In the genomic region with DNA sequence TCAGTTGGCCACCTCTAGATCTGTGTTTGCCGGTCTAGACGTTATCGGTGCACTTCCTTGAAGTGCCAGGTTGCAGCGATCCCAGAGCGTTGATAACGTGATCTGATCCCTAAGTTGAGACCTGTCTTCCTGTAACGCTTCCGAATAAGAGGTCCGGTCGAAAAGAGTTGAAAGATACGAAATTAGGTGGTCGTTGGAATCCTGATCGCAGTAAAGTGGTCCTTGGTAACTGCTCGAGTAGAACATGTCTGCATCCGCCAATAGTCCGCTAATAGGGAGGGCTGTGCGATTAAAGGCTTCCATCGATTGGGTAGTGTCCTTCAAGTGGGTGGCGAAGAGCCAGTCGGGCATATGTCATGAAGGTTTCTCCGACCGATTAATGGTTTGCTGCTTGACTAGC, we compare ENCODE assay signal across 12 cellular contexts. TPM values are rescaled to one million over a fixed set of nuclear protein-coding genes. Genes with fewer than 3 reads are reported as not detected.
DNase-seq lines count a peak whose midpoint lies in the region; ATAC-seq and TF ChIP-seq lines count a peak whose summit lies in the region.
"Had no signal": no experiment of that assay in that cellular context is flagged by ENCODE, and none has a peak within 500 bp of the region (broad histone marks: within the 10 kb centered on the region; RNA-seq: fewer than 3 reads in every experiment).

No MANE protein-coding gene starts in this region.

- peak in 1 of 3 donors; percentile 16 for DNase-seq in CD4-positive, CD25-positive, alpha-beta regulatory T cell
- DNase-seq in breast epithelium (ENCODE audit: low spot score in 2 of 2) (no peak), Peyer's patch (no peak), KG1 (lab: John Stamatoyannopoulos, UW) (no peak), NCI-H1694 (lab: John Stamatoyannopoulos, UW) (no peak)
- no peak for DNase-seq in natural killer cell treated with Interleukin-12 subunit alpha and Interleukin-12 subunit beta and Interleukin-15 and Interleukin-18, amount 100 ng/mL, for 72 hours (ENCODE audit: low spot score)
- DNase-seq: cortex of kidney; NCI-H345; stimulated activated CD4-positive, alpha-beta T cell treated with anti-CD3 and anti-CD28 coated beads, Interleukin-4, amount 100 ng/mL, for 1 hour had no signal

- H3K9me3 ChIP-seq in CD4-positive, CD25-positive, alpha-beta regulatory T cell (ENCODE audit: control insufficient read depth in 2 of 2, low read length in 2 of 2), result no peaks in the 10 kb centered on the region
- H3K9me3 ChIP-seq in breast epithelium (no peaks in the 10 kb centered on the region), Peyer's patch (no peaks in the 10 kb centered on the region)
- H3K9me3 ChIP-seq: thyroid gland had no signal

- TF ChIP-seq POLR2A in breast epithelium (IDR thresholded peaks at IDR 0.05) (no peak), Peyer's patch (IDR thresholded peaks at IDR 0.05) (no peak)

- no peak overlapping the region for H3K27ac ChIP-seq in CD4-positive, CD25-positive, alpha-beta regulatory T cell (ENCODE audit: insufficient read depth, low read length, poor library complexity, severe bottlenecking)
- H3K27ac ChIP-seq in breast epithelium, result peak overlapping the region in 1 of 2 donors; percentile 27
- no peak overlapping the region for H3K27ac ChIP-seq in Peyer's patch
- H3K27ac ChIP-seq: thyroid gland had no signal

- TF ChIP-seq CTCF in breast epithelium (IDR thresholded peaks at IDR 0.05) (no peak), Peyer's patch (IDR thresholded peaks at IDR 0.05) (no peak)

- peaks cover 13% of the 10 kb centered on the region for H3K27me3 Mint-ChIP-seq in CD4-positive, CD25-positive, alpha-beta regulatory T cell
- H3K27me3 Mint-ChIP-seq in IgD-negative memory B cell, result no peaks in the 10 kb centered on the region
- no peaks in the 10 kb centered on the region for H3K27me3 Mint-ChIP-seq in natural killer cell treated with Interleukin-12 subunit alpha and Interleukin-12 subunit beta and Interleukin-15 and Interleukin-18, amount 100 ng/mL, for 72 hours

- H3K36me3 ChIP-seq in CD4-positive, CD25-positive, alpha-beta regulatory T cell (ENCODE audit: control insufficient read depth, insufficient read depth, low read length), result peaks cover 63% of the 10 kb centered on the region
- H3K36me3 ChIP-seq in breast epithelium (peaks cover 7% of the 10 kb centered on the region), Peyer's patch (peaks cover 0 to 65% (median 3%) of the 10 kb centered on the region in 3 donors)

- H3K4me1 Mint-ChIP-seq in CD4-positive, CD25-positive, alpha-beta regulatory T cell, result peaks cover 41 to 85% (median 63%) of the 10 kb centered on the region in 4 donors
- peaks cover 25 to 43% (median 37%) of the 10 kb centered on the region in 3 donors for H3K4me1 Mint-ChIP-seq in IgD-negative memory B cell
- peaks cover 54 to 58% of the 10 kb centered on the region in 2 donors for H3K4me1 Mint-ChIP-seq in natural killer cell treated with Interleukin-12 subunit alpha and Interleukin-12 subunit beta and Interleukin-15 and Interleukin-18, amount 100 ng/mL, for 72 hours (ENCODE audit: low read depth in 2 of 2)

- peaks cover 0 to 6% (median 0%) of the 10 kb centered on the region in 7 donors for H3K9me3 Mint-ChIP-seq in CD4-positive, CD25-positive, alpha-beta regulatory T cell
- peaks cover 0 to 3% (median 0%) of the 10 kb centered on the region in 3 donors for H3K9me3 Mint-ChIP-seq in IgD-negative memory B cell
- H3K9me3 Mint-ChIP-seq in natural killer cell treated with Interleukin-12 subunit alpha and Interleukin-12 subunit beta and Interleukin-15 and Interleukin-18, amount 100 ng/mL, for 72 hours, result no peaks in the 10 kb centered on the region

- peaks cover 60% of the 10 kb centered on the region for H3K36me3 Mint-ChIP-seq in CD4-positive, CD25-positive, alpha-beta regulatory T cell
- H3K36me3 Mint-ChIP-seq in IgD-negative memory B cell, result peaks cover 13% of the 10 kb centered on the region
- H3K36me3 Mint-ChIP-seq in natural killer cell treated with Interleukin-12 subunit alpha and Interleukin-12 subunit beta and Interleukin-15 and Interleukin-18, amount 100 ng/mL, for 72 hours, result peaks cover 44% of the 10 kb centered on the region

- H3K4me3 Mint-ChIP-seq in CD4-positive, CD25-positive, alpha-beta regulatory T cell, result peak overlapping the region; percentile 87 to 100 (median 100)
- H3K4me3 Mint-ChIP-seq in IgD-negative memory B cell, result peak overlapping the region; percentile 38 to 90 (median 74)
- H3K4me3 Mint-ChIP-seq in natural killer cell treated with Interleukin-12 subunit alpha and Interleukin-12 subunit beta and Interleukin-15 and Interleukin-18, amount 100 ng/mL, for 72 hours, result peak overlapping the region; percentile 93

- H3K27ac Mint-ChIP-seq in CD4-positive, CD25-positive, alpha-beta regulatory T cell, result peak overlapping the region in 1 of 3 donors; percentile 100
- peak overlapping the region; percentile 71 to 100 (median 95) for H3K27ac Mint-ChIP-seq in IgD-negative memory B cell
- peak overlapping the region; percentile 12 to 38 for H3K27ac Mint-ChIP-seq in natural killer cell treated with Interleukin-12 subunit alpha and Interleukin-12 subunit beta and Interleukin-15 and Interleukin-18, amount 100 ng/mL, for 72 hours

- ATAC-seq in CD4-positive, CD25-positive, alpha-beta regulatory T cell (ENCODE audit: low read depth in 2 of 2), result no peak
- ATAC-seq in natural killer cell treated with Interleukin-12 subunit alpha and Interleukin-12 subunit beta and Interleukin-15 and Interleukin-18, amount 100 ng/mL, for 72 hours, result no peak
- ATAC-seq in GM21529 (IDR thresholded peaks at IDR 0.05; ENCODE audit: unreplicated experiment), result no peak

- H3K27me3 ChIP-seq in CD4-positive, CD25-positive, alpha-beta regulatory T cell (ENCODE audit: control insufficient read depth, insufficient read depth, low read length), result no peaks in the 10 kb centered on the region
- H3K27me3 ChIP-seq in breast epithelium, result no peaks in the 10 kb centered on the region
- H3K27me3 ChIP-seq in Peyer's patch, result no peaks in the 10 kb centered on the region
- H3K27me3 ChIP-seq: thyroid gland had no signal

- peaks cover 55% of the 10 kb centered on the region for H3K4me1 ChIP-seq in CD4-positive, CD25-positive, alpha-beta regulatory T cell (ENCODE audit: control insufficient read depth, insufficient read depth, low read length, poor library complexity, severe bottlenecking)
- H3K4me1 ChIP-seq in breast epithelium (peaks cover 5 to 15% of the 10 kb centered on the region in 2 donors), Peyer's patch (peaks cover 3 to 41% (median 12%) of the 10 kb centered on the region in 4 donors)

- peak overlapping the region; percentile 97 for H3K4me3 ChIP-seq in CD4-positive, CD25-positive, alpha-beta regulatory T cell (ENCODE audit: low read depth, low read length)
- H3K4me3 ChIP-seq in breast epithelium (peak overlapping the region in 2 of 3 donors; percentile 12 to 92), Peyer's patch (peak overlapping the region in 2 of 4 donors; percentile 22 to 78)
- H3K4me3 ChIP-seq: thyroid gland had no signal

- intact Hi-C loops in breast epithelium (cut with DNase I; ENCODE audit: low total_unique reads), result no loop called here

RNA-seq across cellular contexts. Expression of a gene that starts 2.7 kb away (rescaled TPM):
- total RNA-seq in CD4-positive, CD25-positive, alpha-beta regulatory T cell, result 1,477 TPM
- 1,000 to 10,000 TPM in 3 of 4 donors, 100 to 1,000 TPM in 1; 909 to 1,385 (median 1,115) TPM for polyA plus RNA-seq in CD4-positive, CD25-positive, alpha-beta regulatory T cell
- polyA plus RNA-seq in IgD-negative memory B cell, result 1,200 TPM
- 100 to 1,000 TPM; 411 to 543 (median 424) TPM for total RNA-seq in breast epithelium
- total RNA-seq in natural killer cell treated with Interleukin-12 subunit alpha and Interleukin-12 subunit beta and Interleukin-15 and Interleukin-18, amount 100 ng/mL, for 72 hours, result 100 to 1,000 TPM; 317 to 354 TPM
- total RNA-seq in Peyer's patch, result 100 to 1,000 TPM; 339 to 528 (median 434) TPM

RNA-seq across cellular contexts. Expression of a gene that starts 27.4 kb away (rescaled TPM):
- not detected for total RNA-seq in CD4-positive, CD25-positive, alpha-beta regulatory T cell
- under 1 TPM in 3 of 4 donors, not detected in 1; 0.17 to 0.39 (median 0.21) TPM for polyA plus RNA-seq in CD4-positive, CD25-positive, alpha-beta regulatory T cell
- not detected for polyA plus RNA-seq in IgD-negative memory B cell
- total RNA-seq in breast epithelium, result not detected
- not detected for total RNA-seq in natural killer cell treated with Interleukin-12 subunit alpha and Interleukin-12 subunit beta and Interleukin-15 and Interleukin-18, amount 100 ng/mL, for 72 hours
- total RNA-seq in Peyer's patch, result not detected
- total RNA-seq: thyroid gland had no signal
